Comparison of ENCODE assay signal across 8 cellular contexts in the genomic region with DNA sequence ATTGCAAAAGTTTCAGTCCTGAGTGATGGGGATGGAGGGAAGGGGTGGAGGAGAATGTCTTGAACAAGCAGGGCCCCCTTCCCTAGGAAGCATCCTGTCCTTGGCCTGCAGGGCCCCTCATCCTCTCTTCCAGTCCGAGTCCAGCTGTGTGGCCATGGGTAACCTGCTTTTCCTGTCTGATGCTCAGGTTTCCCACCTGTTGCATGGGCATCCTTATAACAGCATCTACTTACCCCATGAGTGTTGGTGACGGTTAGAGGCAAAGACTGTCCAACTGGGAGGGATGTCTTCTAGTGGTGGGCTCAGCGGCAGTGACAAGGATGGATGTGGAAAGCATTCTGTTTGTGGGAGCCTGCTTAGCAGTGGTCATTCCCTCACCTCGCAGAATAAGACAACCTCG. TPM values are rescaled to one million over a fixed set of nuclear protein-coding genes. Genes with fewer than 3 reads are reported as not detected.
"Had no signal": no experiment of that assay in that cellular context is flagged by ENCODE, and none has a peak within 500 bp of the region (broad histone marks: within the 10 kb centered on the region; RNA-seq: fewer than 3 reads in every experiment).

No MANE protein-coding gene starts in this region.

- H3K4me3 ChIP-seq: GM23338, HAP-1 had no signal

- FAIRE-seq: HTR-8/SVneo had no signal

- ATAC-seq: GM23338, HCT116 had no signal

- H3K36me3 ChIP-seq: HAP-1 had no signal

- H3K9me3 Mint-ChIP-seq: IgD-negative memory B cell had no signal

- DNase-seq: H7 had no signal

- H3K4me2 ChIP-seq: GM23338 had no signal

- H3K4me1 ChIP-seq: HAP-1 had no signal

- H3K4me3 Mint-ChIP-seq: GM23338, IgD-negative memory B cell had no signal

- H3K36me3 Mint-ChIP-seq: IgD-negative memory B cell had no signal

- H3K27ac Mint-ChIP-seq: GM23338, IgD-negative memory B cell had no signal

- H3K4me1 Mint-ChIP-seq: GM23338, IgD-negative memory B cell had no signal

- H3K9me3 ChIP-seq: HAP-1 had no signal

- H2AFZ ChIP-seq: GM23338 had no signal

RNA-seq across cellular contexts. Expression of a gene that starts 1.9 kb away (rescaled TPM):
- total RNA-seq: GM23338, H4, H7, HT-29 had no signal
- polyA plus RNA-seq: GM23338, IgD-negative memory B cell had no signal

RNA-seq across cellular contexts. Expression of a gene that starts 36.1 kb away (rescaled TPM):
- total RNA-seq: HT-29 had no signal
- polyA plus RNA-seq: IgD-negative memory B cell had no signal

RNA-seq across cellular contexts. Expression of a gene that starts 43.7 kb away (rescaled TPM):
- total RNA-seq: GM23338, H4, HT-29 had no signal
- polyA plus RNA-seq: GM23338, IgD-negative memory B cell had no signal
